ENCODE assay signal across 8 cellular contexts in the genomic region with DNA sequence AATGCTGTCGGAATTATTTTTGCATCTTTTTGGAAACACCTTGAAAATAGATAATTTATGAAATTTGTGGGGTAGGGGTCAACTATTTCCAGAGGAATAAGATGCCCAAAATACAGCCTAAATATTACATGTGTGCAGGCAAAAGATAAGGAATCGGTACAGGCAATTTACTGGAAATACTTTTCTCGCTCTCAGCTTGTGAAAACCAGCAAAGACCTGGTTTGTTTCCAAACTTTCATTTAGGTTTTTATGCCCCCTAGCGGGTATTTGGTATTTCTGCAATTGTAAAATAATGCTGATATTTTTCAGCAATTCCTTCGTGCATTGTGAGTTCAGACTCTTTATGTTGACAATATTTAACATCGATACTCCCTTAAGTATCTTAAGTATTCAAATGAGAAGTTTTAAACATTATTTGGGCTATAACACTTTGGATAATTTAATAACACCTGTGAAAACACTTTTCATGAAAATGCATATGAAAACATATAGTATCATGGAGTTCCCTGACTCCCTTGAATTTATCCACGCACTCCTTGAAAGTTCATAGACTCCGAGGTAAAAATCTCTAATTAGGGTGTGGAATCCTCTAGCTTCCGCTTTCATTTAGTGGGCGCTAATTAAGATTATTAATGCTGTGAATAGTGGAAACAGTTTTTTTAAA.
DNase-seq lines count a peak whose midpoint lies in the region; ATAC-seq and TF ChIP-seq lines count a peak whose summit lies in the region.

No MANE protein-coding gene starts in this region.

- peak; percentile 17 for DNase-seq in AG08395 (ENCODE audit: low spot score)
- peak; percentile 60 for DNase-seq in NCI-H345 (lab: John Stamatoyannopoulos, UW)
- DNase-seq in medulla oblongata (ENCODE audit: extremely low spot score) = peak; percentile 73
- no peak for DNase-seq in activated T-helper 1 cell treated with anti-CD3 and anti-CD28 coated beads, Interleukin-12 subunit alpha, Interleukin-12 subunit beta, Interleukin-2, Interleukin-4 antibody, amounts not matched to agents 30 ng/mL and 10 ng/mL and 1 ng/mL, durations not matched to agents 14 hours and 24 hours and 36 hours (ENCODE audit: low spot score)

- peak; percentile 48 for ATAC-seq in GM21529 (IDR thresholded peaks at IDR 0.05; ENCODE audit: unreplicated experiment)
- no peak for ATAC-seq in HG02571 (IDR thresholded peaks at IDR 0.05; ENCODE audit: unreplicated experiment)
- no peak for ATAC-seq in GM18505 (IDR thresholded peaks at IDR 0.05; ENCODE audit: unreplicated experiment)

- no peaks in the 10 kb centered on the region for H3K36me3 Mint-ChIP-seq in brain
- no peaks in the 10 kb centered on the region for H3K36me3 Mint-ChIP-seq in activated T-helper 1 cell treated with anti-CD3 and anti-CD28 coated beads, Interleukin-12 subunit alpha, Interleukin-12 subunit beta, Interleukin-2, Interleukin-4 antibody, amounts not matched to agents 30 ng/mL and 10 ng/mL and 1 ng/mL, durations not matched to agents 14 hours and 24 hours and 36 hours (ENCODE audit: low read depth)

- intact Hi-C loops in activated T-helper 1 cell treated with anti-CD3 and anti-CD28 coated beads, Interleukin-12 subunit alpha, Interleukin-12 subunit beta, Interleukin-2, Interleukin-4 antibody, amounts not matched to agents 30 ng/mL and 10 ng/mL and 1 ng/mL, durations not matched to agents 14 hours and 24 hours and 36 hours (cut with micrococcal nuclease) = loop anchor here (2.0 to 5.0 kb wide), 2 partner anchors 788 to 1455 kb away; no protein-coding TSS in a partner anchor

- peaks cover 9% of the 10 kb centered on the region for H3K27me3 Mint-ChIP-seq in brain
- no peaks in the 10 kb centered on the region for H3K27me3 Mint-ChIP-seq in activated T-helper 1 cell treated with anti-CD3 and anti-CD28 coated beads, Interleukin-12 subunit alpha, Interleukin-12 subunit beta, Interleukin-2, Interleukin-4 antibody, amounts not matched to agents 30 ng/mL and 10 ng/mL and 1 ng/mL, durations not matched to agents 14 hours and 24 hours and 36 hours (ENCODE audit: insufficient read depth)

- peak overlapping the region in 2 of 5 experiments; percentile 14 to 64 for H3K4me3 Mint-ChIP-seq in brain
- no peak overlapping the region for H3K4me3 Mint-ChIP-seq in activated T-helper 1 cell treated with anti-CD3 and anti-CD28 coated beads, Interleukin-12 subunit alpha, Interleukin-12 subunit beta, Interleukin-2, Interleukin-4 antibody, amounts not matched to agents 30 ng/mL and 10 ng/mL and 1 ng/mL, durations not matched to agents 14 hours and 24 hours and 36 hours

- peak; percentile 67 to 78 for TF ChIP-seq CTCF in brain (conservative IDR thresholded peaks at IDR 0.05)

- H3K9me3 Mint-ChIP-seq in brain = no peaks in the 10 kb centered on the region
- H3K9me3 Mint-ChIP-seq in activated T-helper 1 cell treated with anti-CD3 and anti-CD28 coated beads, Interleukin-12 subunit alpha, Interleukin-12 subunit beta, Interleukin-2, Interleukin-4 antibody, amounts not matched to agents 30 ng/mL and 10 ng/mL and 1 ng/mL, durations not matched to agents 14 hours and 24 hours and 36 hours = no peaks in the 10 kb centered on the region

- no peak for TF ChIP-seq POLR2A in GM18505 (IDR thresholded peaks at IDR 0.05; ENCODE audit: borderline replicate concordance, extremely low read depth, insufficient read depth, insufficient read length)

- peaks cover 25% of the 10 kb centered on the region for H3K4me1 Mint-ChIP-seq in brain
- H3K4me1 Mint-ChIP-seq in activated T-helper 1 cell treated with anti-CD3 and anti-CD28 coated beads, Interleukin-12 subunit alpha, Interleukin-12 subunit beta, Interleukin-2, Interleukin-4 antibody, amounts not matched to agents 30 ng/mL and 10 ng/mL and 1 ng/mL, durations not matched to agents 14 hours and 24 hours and 36 hours (ENCODE audit: low read depth) = no peaks in the 10 kb centered on the region

- no peak overlapping the region for H3K27ac Mint-ChIP-seq in brain
- H3K27ac Mint-ChIP-seq in activated T-helper 1 cell treated with anti-CD3 and anti-CD28 coated beads, Interleukin-12 subunit alpha, Interleukin-12 subunit beta, Interleukin-2, Interleukin-4 antibody, amounts not matched to agents 30 ng/mL and 10 ng/mL and 1 ng/mL, durations not matched to agents 14 hours and 24 hours and 36 hours = no peak overlapping the region
